Comparison of ENCODE assay signal across 8 cellular contexts in genomic region chr6:69571234-69571633, GRCh38.
"Had no signal": no experiment of that assay in that cellular context is flagged by ENCODE, and none has a peak within 500 bp of the region (broad histone marks: within the 10 kb centered on the region; RNA-seq: fewer than 3 reads in every experiment).

No MANE protein-coding gene starts in this region.

- H3K4me3 ChIP-seq: GM23338, K562 had no signal

- H3K27ac ChIP-seq: HL-60 had no signal

- ATAC-seq: GM23338, HepG2, K562 had no signal

- DNase-seq: H9, HCEC 1CT, IMR-90, KG1 had no signal

- H3K4me2 ChIP-seq: GM23338 had no signal

- H2AFZ ChIP-seq: GM23338 had no signal
